1 cellular context compared by ENCODE assay signal in the genomic region with DNA sequence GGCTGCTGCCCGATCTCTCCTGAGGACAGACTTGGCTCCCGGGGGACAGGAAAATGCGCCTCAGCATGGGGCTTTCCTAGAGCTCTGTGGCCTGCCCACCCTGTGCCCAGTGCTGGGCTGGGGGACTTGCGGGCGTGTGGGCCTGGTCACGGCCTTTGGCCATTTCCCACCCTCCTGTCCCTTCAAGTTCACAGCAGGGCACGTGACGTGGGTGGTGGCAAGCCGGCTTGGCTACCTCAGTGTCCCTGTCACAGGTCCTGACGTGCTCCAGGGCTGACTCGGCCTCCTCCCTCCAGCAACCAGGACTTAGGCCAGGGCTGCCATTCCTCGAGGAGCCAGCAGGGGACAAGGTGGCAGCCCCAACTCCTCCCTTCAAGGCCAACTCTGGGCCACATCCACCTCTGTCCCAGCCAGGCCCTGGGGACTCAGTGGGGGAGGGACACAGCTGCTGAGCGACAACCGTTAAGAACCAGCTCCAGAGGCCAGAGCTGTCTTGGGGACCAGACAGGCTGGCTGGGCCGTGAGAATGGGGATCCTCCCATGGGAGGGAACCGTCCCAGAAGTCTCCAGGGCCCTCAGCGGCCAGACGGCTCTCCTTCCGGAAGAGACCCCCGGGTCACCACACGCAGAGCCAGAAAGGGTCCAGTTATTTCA.
A peak's percentile ranks its signal among the peaks of the same experiment; 100 is the strongest.
TF ChIP-seq lines count a peak whose summit lies in the region.

No MANE protein-coding gene starts in this region.

TF ChIP-seq in HepG2, 621 proteins besides CTCF, POLR2A, EP300 and RAD21 (continued from another document and continues in another):
- TF ChIP-seq, protein P1, sequence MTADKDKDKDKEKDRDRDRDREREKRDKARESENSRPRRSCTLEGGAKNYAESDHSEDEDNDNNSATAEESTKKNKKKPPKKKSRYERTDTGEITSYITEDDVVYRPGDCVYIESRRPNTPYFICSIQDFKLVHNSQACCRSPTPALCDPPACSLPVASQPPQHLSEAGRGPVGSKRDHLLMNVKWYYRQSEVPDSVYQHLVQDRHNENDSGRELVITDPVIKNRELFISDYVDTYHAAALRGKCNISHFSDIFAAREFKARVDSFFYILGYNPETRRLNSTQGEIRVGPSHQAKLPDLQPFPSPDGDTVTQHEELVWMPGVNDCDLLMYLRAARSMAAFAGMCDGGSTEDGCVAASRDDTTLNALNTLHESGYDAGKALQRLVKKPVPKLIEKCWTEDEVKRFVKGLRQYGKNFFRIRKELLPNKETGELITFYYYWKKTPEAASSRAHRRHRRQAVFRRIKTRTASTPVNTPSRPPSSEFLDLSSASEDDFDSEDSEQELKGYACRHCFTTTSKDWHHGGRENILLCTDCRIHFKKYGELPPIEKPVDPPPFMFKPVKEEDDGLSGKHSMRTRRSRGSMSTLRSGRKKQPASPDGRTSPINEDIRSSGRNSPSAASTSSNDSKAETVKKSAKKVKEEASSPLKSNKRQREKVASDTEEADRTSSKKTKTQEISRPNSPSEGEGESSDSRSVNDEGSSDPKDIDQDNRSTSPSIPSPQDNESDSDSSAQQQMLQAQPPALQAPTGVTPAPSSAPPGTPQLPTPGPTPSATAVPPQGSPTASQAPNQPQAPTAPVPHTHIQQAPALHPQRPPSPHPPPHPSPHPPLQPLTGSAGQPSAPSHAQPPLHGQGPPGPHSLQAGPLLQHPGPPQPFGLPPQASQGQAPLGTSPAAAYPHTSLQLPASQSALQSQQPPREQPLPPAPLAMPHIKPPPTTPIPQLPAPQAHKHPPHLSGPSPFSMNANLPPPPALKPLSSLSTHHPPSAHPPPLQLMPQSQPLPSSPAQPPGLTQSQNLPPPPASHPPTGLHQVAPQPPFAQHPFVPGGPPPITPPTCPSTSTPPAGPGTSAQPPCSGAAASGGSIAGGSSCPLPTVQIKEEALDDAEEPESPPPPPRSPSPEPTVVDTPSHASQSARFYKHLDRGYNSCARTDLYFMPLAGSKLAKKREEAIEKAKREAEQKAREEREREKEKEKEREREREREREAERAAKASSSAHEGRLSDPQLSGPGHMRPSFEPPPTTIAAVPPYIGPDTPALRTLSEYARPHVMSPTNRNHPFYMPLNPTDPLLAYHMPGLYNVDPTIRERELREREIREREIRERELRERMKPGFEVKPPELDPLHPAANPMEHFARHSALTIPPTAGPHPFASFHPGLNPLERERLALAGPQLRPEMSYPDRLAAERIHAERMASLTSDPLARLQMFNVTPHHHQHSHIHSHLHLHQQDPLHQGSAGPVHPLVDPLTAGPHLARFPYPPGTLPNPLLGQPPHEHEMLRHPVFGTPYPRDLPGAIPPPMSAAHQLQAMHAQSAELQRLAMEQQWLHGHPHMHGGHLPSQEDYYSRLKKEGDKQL (CRISPR knock-in tag; IDR thresholded peaks at IDR 0.05; ENCODE audit: low read depth): peak; percentile 35; the same call in 1 of the 2 replicates
- TF ChIP-seq NFE2 (CRISPR knock-in tag; IDR thresholded peaks at IDR 0.05) (no peak), RARA (CRISPR knock-in tag; IDR thresholded peaks at IDR 0.05) (peak; percentile 65), ZFP1 (CRISPR knock-in tag; IDR thresholded peaks at IDR 0.05) (0 out of 2 replicates have a peak, but pooled peaks have one; percentile 16), ZNF337 (CRISPR knock-in tag; IDR thresholded peaks at IDR 0.05; ENCODE audit: borderline replicate concordance, low read depth) (no peak), SAFB2 (CRISPR knock-in tag; IDR thresholded peaks at IDR 0.05; ENCODE audit: borderline replicate concordance, low read depth) (0 out of 2 replicates have a peak, but pooled peaks have one; percentile 85), TEAD2 (CRISPR knock-in tag; IDR thresholded peaks at IDR 0.05) (no peak), ZNF879 (CRISPR knock-in tag; IDR thresholded peaks at IDR 0.05) (no peak), HOXD1 (CRISPR knock-in tag; IDR thresholded peaks at IDR 0.05) (no peak), ZNF121 (CRISPR knock-in tag; IDR thresholded peaks at IDR 0.05) (no peak; the same call in 1 of the 2 replicates), YEATS2 (CRISPR knock-in tag; IDR thresholded peaks at IDR 0.05; ENCODE audit: borderline replicate concordance) (peak; percentile 71), RFXANK (CRISPR knock-in tag; IDR thresholded peaks at IDR 0.05) (no peak), ZNF468 (CRISPR knock-in tag; IDR thresholded peaks at IDR 0.05) (no peak), ZNF224 (CRISPR knock-in tag; IDR thresholded peaks at IDR 0.05) (no peak), SIN3A (IDR thresholded peaks at IDR 0.05; ENCODE audit: borderline replicate concordance, low read depth, low read length) (no peak; the same call in 1 of the 2 replicates), U2AF2 (IDR thresholded peaks at IDR 0.05; ENCODE audit: low read depth, low read length) (no peak), NCOA2 (CRISPR knock-in tag; IDR thresholded peaks at IDR 0.05) (peak; percentile 49), GZF1 (CRISPR knock-in tag; IDR thresholded peaks at IDR 0.05) (peak; percentile 77; the same call in 1 of the 2 replicates), ZNF230 (CRISPR knock-in tag; IDR thresholded peaks at IDR 0.05) (no peak; the same call in 1 of the 2 replicates), ZNF501 (CRISPR knock-in tag; IDR thresholded peaks at IDR 0.05) (0 out of 2 replicates have a peak, but pooled peaks have one; percentile 29), ZNF180 (CRISPR knock-in tag; IDR thresholded peaks at IDR 0.05; ENCODE audit: borderline replicate concordance, low read depth) (no peak), PCBP2 (optimal IDR thresholded peaks at IDR 0.05; ENCODE audit: low read depth, low read length, poor library complexity, severe bottlenecking) (no peak), ZBTB21 (CRISPR knock-in tag; IDR thresholded peaks at IDR 0.05) (no peak), ZNF33A (CRISPR knock-in tag; IDR thresholded peaks at IDR 0.05; ENCODE audit: borderline replicate concordance) (no peak), ZNF570 (CRISPR knock-in tag; IDR thresholded peaks at IDR 0.05; ENCODE audit: borderline replicate concordance) (no peak), MXI1 (IDR thresholded peaks at IDR 0.05; ENCODE audit: borderline replicate concordance, low read depth, low read length) (peak; percentile 74; the same call in 1 of the 3 replicates), ZNF790 (CRISPR knock-in tag; IDR thresholded peaks at IDR 0.05; ENCODE audit: borderline replicate concordance) (no peak), TAF15 (IDR thresholded peaks at IDR 0.05; ENCODE audit: low read depth, low read length, poor library complexity, severe bottlenecking) (no peak), ZNF773 (CRISPR knock-in tag; IDR thresholded peaks at IDR 0.05; ENCODE audit: borderline replicate concordance) (no peak), BHLHE40 (IDR thresholded peaks at IDR 0.05; ENCODE audit: low read length) (peak; percentile 76), ZNF432 (CRISPR knock-in tag; IDR thresholded peaks at IDR 0.05; ENCODE audit: borderline replicate concordance) (no peak), POLR2AphosphoS5 (IDR thresholded peaks at IDR 0.05; ENCODE audit: low read depth, low read length) (peak; percentile 59), SPEN (CRISPR knock-in tag; IDR thresholded peaks at IDR 0.05; ENCODE audit: low read depth) (peak; percentile 82; the same call in 1 of the 2 replicates), ZNF557 (CRISPR knock-in tag; IDR thresholded peaks at IDR 0.05) (no peak), HHEX (CRISPR knock-in tag; IDR thresholded peaks at IDR 0.05) (no peak), PHF20 (CRISPR knock-in tag; IDR thresholded peaks at IDR 0.05) (no peak)
- TF ChIP-seq, protein P2, sequence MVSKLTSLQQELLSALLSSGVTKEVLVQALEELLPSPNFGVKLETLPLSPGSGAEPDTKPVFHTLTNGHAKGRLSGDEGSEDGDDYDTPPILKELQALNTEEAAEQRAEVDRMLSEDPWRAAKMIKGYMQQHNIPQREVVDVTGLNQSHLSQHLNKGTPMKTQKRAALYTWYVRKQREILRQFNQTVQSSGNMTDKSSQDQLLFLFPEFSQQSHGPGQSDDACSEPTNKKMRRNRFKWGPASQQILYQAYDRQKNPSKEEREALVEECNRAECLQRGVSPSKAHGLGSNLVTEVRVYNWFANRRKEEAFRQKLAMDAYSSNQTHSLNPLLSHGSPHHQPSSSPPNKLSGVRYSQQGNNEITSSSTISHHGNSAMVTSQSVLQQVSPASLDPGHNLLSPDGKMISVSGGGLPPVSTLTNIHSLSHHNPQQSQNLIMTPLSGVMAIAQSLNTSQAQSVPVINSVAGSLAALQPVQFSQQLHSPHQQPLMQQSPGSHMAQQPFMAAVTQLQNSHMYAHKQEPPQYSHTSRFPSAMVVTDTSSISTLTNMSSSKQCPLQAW (CRISPR knock-in tag; IDR thresholded peaks at IDR 0.05): peak; percentile 71
- TF ChIP-seq, protein P3, sequence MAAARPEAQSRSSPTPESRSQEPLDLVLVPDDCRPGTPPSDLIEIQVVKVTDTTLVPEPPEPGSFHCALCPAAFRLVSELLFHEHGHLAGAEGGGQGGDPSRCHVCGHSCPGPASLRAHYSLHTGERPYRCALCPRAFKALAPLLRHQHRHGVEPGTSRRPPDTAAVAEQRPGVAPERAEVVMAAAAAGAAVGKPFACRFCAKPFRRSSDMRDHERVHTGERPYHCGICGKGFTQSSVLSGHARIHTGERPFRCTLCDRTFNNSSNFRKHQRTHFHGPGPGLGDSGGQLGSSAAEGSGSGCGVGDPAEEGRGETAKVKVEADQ (CRISPR knock-in tag; IDR thresholded peaks at IDR 0.05; ENCODE audit: borderline replicate concordance): no peak
- TF ChIP-seq, protein P4, sequence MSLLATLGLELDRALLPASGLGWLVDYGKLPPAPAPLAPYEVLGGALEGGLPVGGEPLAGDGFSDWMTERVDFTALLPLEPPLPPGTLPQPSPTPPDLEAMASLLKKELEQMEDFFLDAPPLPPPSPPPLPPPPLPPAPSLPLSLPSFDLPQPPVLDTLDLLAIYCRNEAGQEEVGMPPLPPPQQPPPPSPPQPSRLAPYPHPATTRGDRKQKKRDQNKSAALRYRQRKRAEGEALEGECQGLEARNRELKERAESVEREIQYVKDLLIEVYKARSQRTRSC (CRISPR knock-in tag; IDR thresholded peaks at IDR 0.05; ENCODE audit: low read depth): no peak
- TF ChIP-seq, protein P5, sequence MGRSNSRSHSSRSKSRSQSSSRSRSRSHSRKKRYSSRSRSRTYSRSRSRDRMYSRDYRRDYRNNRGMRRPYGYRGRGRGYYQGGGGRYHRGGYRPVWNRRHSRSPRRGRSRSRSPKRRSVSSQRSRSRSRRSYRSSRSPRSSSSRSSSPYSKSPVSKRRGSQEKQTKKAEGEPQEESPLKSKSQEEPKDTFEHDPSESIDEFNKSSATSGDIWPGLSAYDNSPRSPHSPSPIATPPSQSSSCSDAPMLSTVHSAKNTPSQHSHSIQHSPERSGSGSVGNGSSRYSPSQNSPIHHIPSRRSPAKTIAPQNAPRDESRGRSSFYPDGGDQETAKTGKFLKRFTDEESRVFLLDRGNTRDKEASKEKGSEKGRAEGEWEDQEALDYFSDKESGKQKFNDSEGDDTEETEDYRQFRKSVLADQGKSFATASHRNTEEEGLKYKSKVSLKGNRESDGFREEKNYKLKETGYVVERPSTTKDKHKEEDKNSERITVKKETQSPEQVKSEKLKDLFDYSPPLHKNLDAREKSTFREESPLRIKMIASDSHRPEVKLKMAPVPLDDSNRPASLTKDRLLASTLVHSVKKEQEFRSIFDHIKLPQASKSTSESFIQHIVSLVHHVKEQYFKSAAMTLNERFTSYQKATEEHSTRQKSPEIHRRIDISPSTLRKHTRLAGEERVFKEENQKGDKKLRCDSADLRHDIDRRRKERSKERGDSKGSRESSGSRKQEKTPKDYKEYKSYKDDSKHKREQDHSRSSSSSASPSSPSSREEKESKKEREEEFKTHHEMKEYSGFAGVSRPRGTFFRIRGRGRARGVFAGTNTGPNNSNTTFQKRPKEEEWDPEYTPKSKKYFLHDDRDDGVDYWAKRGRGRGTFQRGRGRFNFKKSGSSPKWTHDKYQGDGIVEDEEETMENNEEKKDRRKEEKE (IDR thresholded peaks at IDR 0.05): no peak
- TF ChIP-seq, protein P6, sequence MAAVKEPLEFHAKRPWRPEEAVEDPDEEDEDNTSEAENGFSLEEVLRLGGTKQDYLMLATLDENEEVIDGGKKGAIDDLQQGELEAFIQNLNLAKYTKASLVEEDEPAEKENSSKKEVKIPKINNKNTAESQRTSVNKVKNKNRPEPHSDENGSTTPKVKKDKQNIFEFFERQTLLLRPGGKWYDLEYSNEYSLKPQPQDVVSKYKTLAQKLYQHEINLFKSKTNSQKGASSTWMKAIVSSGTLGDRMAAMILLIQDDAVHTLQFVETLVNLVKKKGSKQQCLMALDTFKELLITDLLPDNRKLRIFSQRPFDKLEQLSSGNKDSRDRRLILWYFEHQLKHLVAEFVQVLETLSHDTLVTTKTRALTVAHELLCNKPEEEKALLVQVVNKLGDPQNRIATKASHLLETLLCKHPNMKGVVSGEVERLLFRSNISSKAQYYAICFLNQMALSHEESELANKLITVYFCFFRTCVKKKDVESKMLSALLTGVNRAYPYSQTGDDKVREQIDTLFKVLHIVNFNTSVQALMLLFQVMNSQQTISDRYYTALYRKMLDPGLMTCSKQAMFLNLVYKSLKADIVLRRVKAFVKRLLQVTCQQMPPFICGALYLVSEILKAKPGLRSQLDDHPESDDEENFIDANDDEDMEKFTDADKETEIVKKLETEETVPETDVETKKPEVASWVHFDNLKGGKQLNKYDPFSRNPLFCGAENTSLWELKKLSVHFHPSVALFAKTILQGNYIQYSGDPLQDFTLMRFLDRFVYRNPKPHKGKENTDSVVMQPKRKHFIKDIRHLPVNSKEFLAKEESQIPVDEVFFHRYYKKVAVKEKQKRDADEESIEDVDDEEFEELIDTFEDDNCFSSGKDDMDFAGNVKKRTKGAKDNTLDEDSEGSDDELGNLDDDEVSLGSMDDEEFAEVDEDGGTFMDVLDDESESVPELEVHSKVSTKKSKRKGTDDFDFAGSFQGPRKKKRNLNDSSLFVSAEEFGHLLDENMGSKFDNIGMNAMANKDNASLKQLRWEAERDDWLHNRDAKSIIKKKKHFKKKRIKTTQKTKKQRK (IDR thresholded peaks at IDR 0.05; ENCODE audit: low read length): no peak
- TF ChIP-seq, protein P7, sequence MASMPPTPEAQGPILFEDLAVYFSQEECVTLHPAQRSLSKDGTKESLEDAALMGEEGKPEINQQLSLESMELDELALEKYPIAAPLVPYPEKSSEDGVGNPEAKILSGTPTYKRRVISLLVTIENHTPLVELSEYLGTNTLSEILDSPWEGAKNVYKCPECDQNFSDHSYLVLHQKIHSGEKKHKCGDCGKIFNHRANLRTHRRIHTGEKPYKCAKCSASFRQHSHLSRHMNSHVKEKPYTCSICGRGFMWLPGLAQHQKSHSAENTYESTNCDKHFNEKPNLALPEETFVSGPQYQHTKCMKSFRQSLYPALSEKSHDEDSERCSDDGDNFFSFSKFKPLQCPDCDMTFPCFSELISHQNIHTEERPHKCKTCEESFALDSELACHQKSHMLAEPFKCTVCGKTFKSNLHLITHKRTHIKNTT (CRISPR knock-in tag; IDR thresholded peaks at IDR 0.05): no peak
- TF ChIP-seq, protein P8, sequence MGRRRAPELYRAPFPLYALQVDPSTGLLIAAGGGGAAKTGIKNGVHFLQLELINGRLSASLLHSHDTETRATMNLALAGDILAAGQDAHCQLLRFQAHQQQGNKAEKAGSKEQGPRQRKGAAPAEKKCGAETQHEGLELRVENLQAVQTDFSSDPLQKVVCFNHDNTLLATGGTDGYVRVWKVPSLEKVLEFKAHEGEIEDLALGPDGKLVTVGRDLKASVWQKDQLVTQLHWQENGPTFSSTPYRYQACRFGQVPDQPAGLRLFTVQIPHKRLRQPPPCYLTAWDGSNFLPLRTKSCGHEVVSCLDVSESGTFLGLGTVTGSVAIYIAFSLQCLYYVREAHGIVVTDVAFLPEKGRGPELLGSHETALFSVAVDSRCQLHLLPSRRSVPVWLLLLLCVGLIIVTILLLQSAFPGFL (CRISPR knock-in tag; IDR thresholded peaks at IDR 0.05): no peak
